ENCODE assay signal across 8 cellular contexts in the genomic region with DNA sequence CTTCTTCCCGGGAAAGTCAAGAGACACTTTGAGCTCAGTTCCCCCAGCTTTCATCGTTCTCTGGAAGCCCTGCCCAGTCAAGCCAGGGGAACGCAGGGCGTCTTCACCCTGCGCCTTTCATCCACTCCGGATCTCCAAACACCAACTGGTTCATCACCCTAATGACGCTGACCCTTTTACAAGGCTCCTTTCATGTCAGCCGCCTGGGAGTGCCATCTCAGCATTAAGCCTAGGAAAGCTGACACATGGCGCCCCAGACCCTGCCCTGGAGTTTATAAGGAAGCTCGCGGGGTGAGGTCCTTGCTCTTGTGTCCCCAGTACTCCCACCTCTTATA. TPM values are rescaled to one million over a fixed set of nuclear protein-coding genes. Genes with fewer than 3 reads are reported as not detected.
DNase-seq lines count a peak whose midpoint lies in the region; ATAC-seq and TF ChIP-seq lines count a peak whose summit lies in the region.

No MANE protein-coding gene starts in this region.

- peak overlapping the region; percentile 99 for H3K4me3 Mint-ChIP-seq in type B pancreatic cell

- peaks cover 26% of the 10 kb centered on the region for H3K4me1 Mint-ChIP-seq in type B pancreatic cell (ENCODE audit: unreplicated experiment)

- 0 to 6% methylated on average over 11 of the region's 11 CpGs for WGBS in lower leg skin, 2 donors

- peak; percentile 11 for ATAC-seq in HG03135 (IDR thresholded peaks at IDR 0.05; ENCODE audit: unreplicated experiment)

- H3K27me3 Mint-ChIP-seq in type B pancreatic cell: no peaks in the 10 kb centered on the region

- no peaks in the 10 kb centered on the region for H3K9me3 Mint-ChIP-seq in type B pancreatic cell

- H3K27ac Mint-ChIP-seq in type B pancreatic cell: peak overlapping the region; percentile 99

- TF ChIP-seq CTCF in astrocyte of the cerebellum (IDR thresholded peaks at IDR 0.05; ENCODE audit: low read depth, low read length, missing control alignments) (no peak), lower leg skin (IDR thresholded peaks at IDR 0.05) (no peak), type B pancreatic cell (conservative IDR thresholded peaks at IDR 0.05) (no peak)

- no peaks in the 10 kb centered on the region for H3K36me3 Mint-ChIP-seq in type B pancreatic cell

- in situ Hi-C loops in astrocyte of the cerebellum (cut with HindIII; ENCODE audit: low sequenced_read_pairs): no loop called here

- intact Hi-C loops in lower leg skin (cut with DNase I; ENCODE audit: low total_unique reads): no loop called here

- H3K4me3 ChIP-seq in astrocyte of the cerebellum (ENCODE audit: low read depth, low read length) (peak overlapping the region; percentile 86), lower leg skin (ENCODE audit: low read depth, poor library complexity, severe bottlenecking) (peak overlapping the region; percentile 91)

- no peak for TF ChIP-seq POLR2A in lower leg skin (IDR thresholded peaks at IDR 0.05)

- DNase-seq in COLO668 (lab: John Stamatoyannopoulos, UW; ENCODE audit: unreplicated experiment): peak; percentile 33
- no peak for DNase-seq in astrocyte of the cerebellum (ENCODE audit: low read depth)
- peak in 1 of 2 donors; percentile 23 for DNase-seq in lower leg skin (ENCODE audit: low spot score in 2 of 2)
- DNase-seq in type B pancreatic cell (ENCODE audit: extremely low spot score, unreplicated experiment): no peak
- DNase-seq in NCI-H774 (lab: John Stamatoyannopoulos, UW): no peak
- no peak for DNase-seq in amniotic stem cell (lab: John Stamatoyannopoulos, UW)
- DNase-seq in NCI-H187 treated with DMSO at 0.1 percent for 48 hours (lab: John Stamatoyannopoulos, UW): no peak

RNA-seq across cellular contexts. Expression of a gene that starts 0.6 kb away (rescaled TPM):
- total RNA-seq in lower leg skin (10 to 100 TPM; 48.8 to 85.5 (median 63.7) TPM), type B pancreatic cell (ENCODE audit: low replicate concordance) (77.3 and 88.7 TPM in 2 replicates)

RNA-seq across cellular contexts. Expression of a gene that starts 2.1 kb away (rescaled TPM):
- total RNA-seq in lower leg skin (10 to 100 TPM; 44.6 to 57.9 (median 52.3) TPM), type B pancreatic cell (ENCODE audit: low replicate concordance) (44.7 and 45.0 TPM in 2 replicates)

RNA-seq across cellular contexts. Expression of a gene that starts 32.6 kb away (rescaled TPM):
- total RNA-seq in lower leg skin (1 to 10 TPM in 3 of 4 donors, under 1 TPM in 1; 0.97 to 1.8 (median 1.5) TPM), type B pancreatic cell (ENCODE audit: low replicate concordance) (2.1 and 3.0 TPM in 2 replicates)

RNA-seq across cellular contexts. Expression of a gene that starts 51.2 kb away (rescaled TPM):
- 10 to 100 TPM; 37.2 to 63.8 (median 44.5) TPM for total RNA-seq in lower leg skin
- total RNA-seq in type B pancreatic cell (ENCODE audit: low replicate concordance): 60.0 and 84.3 TPM in 2 replicates
